ENCODE assay signal across 6 cellular contexts in genomic region chr17:18490016-18490415, GRCh38. TPM values are rescaled to one million over a fixed set of nuclear protein-coding genes. Genes with fewer than 3 reads are reported as not detected.
"Had no signal": no experiment of that assay in that cellular context is flagged by ENCODE, and none has a peak within 500 bp of the region (broad histone marks: within the 10 kb centered on the region; RNA-seq: fewer than 3 reads in every experiment).

No MANE protein-coding gene starts in this region.

RNA-seq across cellular contexts. Expression of gene LGALS9C, which starts 13.4 kb away (rescaled TPM):
- total RNA-seq: HepG2, HT-29, HT1080, IMR-90, K562 had no signal
- polyA plus RNA-seq: HepG2, IgD-negative memory B cell, IMR-90, K562 had no signal
